In the genomic region with DNA sequence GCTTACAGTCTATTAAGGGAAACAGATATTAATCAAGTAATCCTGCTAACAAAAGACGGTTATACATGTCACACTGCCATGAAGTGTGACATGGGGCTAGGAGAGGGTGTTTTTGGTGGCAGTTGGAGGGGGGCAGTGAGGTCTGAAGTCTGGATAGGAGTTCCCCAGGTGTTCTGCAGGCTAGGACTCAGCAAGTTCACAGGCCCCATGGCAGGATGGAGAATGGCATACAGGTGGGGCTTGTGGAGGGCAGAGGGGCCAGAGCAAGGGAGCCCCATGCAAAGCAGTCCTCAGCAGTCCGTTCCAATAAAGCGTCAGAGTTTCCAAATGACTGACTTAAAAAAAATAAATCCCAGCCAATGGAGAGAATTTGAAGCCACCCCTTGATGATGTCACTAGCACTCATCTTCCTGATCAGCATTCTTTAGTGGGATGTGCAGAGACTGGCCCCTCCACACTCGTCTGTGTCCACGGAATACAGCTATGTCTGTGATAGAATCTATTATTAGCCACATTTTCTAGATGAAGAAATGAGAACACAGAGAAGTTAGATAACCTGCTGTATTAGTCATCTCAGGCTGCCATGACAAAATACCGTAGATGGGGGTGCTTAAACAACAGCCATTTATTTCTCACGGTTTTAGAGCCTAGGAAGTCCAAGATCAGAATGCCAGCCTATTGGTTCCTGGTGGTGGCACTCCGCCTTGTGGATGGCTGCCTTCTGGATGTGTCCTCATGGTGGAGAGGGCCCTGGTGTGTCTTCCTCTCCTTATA, we compare ENCODE assay signal across 2 cellular contexts.
TF ChIP-seq lines count a peak whose summit lies in the region.

No MANE protein-coding gene starts in this region.

TF ChIP-seq in HCT116, 20 proteins besides CTCF, POLR2A, EP300 and RAD21:
- no peak for TF ChIP-seq CBX3 (IDR thresholded peaks at IDR 0.05; ENCODE audit: low read depth)

TF ChIP-seq in WTC11, 78 proteins besides CTCF, POLR2A, EP300 and RAD21 (continued from another document):
- TF ChIP-seq, protein P1, sequence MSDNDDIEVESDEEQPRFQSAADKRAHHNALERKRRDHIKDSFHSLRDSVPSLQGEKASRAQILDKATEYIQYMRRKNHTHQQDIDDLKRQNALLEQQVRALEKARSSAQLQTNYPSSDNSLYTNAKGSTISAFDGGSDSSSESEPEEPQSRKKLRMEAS (CRISPR knock-in tag; IDR thresholded peaks at IDR 0.05) = no peak
- TF ChIP-seq FOXP1 (CRISPR knock-in tag; IDR thresholded peaks at IDR 0.05; ENCODE audit: borderline replicate concordance) (no peak), CREB1 (CRISPR knock-in tag; IDR thresholded peaks at IDR 0.05) (no peak), SMAD3 (CRISPR knock-in tag; IDR thresholded peaks at IDR 0.05; ENCODE audit: borderline replicate concordance) (no peak), TEAD1 (CRISPR knock-in tag; IDR thresholded peaks at IDR 0.05) (no peak), TCF7 (CRISPR knock-in tag; IDR thresholded peaks at IDR 0.05; ENCODE audit: low read depth) (no peak), JUN (CRISPR knock-in tag; IDR thresholded peaks at IDR 0.05) (no peak), TP53 (CRISPR knock-in tag; IDR thresholded peaks at IDR 0.05) (no peak), ZNF671 (CRISPR knock-in tag; IDR thresholded peaks at IDR 0.05) (no peak), E2F1 (CRISPR knock-in tag; IDR thresholded peaks at IDR 0.05) (no peak), ZNF232 (CRISPR knock-in tag; IDR thresholded peaks at IDR 0.05) (no peak), IRF2 (CRISPR knock-in tag; IDR thresholded peaks at IDR 0.05; ENCODE audit: borderline replicate concordance, low read depth) (no peak), ZNF532 (CRISPR knock-in tag; IDR thresholded peaks at IDR 0.05; ENCODE audit: borderline replicate concordance) (no peak), CREM (CRISPR knock-in tag; IDR thresholded peaks at IDR 0.05) (no peak), TEAD4 (CRISPR knock-in tag; IDR thresholded peaks at IDR 0.05) (no peak), EMX1 (CRISPR knock-in tag; IDR thresholded peaks at IDR 0.05) (no peak)
